In the genomic region with DNA sequence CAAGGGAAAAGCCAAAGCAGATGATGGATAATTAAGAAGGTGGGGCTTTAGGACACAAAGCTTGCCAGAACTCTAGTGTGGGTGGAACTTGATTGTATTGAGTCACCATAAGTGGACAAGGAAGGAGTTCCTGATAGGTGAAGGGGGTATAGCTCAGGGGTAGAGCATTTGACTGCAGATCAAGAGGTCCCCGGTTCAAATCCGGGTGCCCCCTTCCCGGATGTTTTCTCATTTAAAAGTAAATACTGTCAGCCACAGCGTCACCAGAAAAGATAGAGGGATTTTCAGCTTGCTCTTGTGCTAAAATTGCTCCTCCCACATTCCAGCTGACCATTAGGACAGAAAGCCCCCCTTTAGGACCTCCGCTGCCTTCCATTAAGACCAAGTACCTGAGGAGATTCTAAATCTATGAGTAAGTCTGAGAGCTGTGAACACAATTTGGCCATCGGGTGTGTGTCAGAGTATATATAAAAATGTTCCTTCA, we compare ENCODE assay signal across 10 cellular contexts. TPM values are rescaled to one million over a fixed set of nuclear protein-coding genes. Genes with fewer than 3 reads are reported as not detected.
A peak's percentile ranks its signal among the peaks of the same experiment; 100 is the strongest.
DNase-seq lines count a peak whose midpoint lies in the region; ATAC-seq, FAIRE-seq and TF ChIP-seq lines count a peak whose summit lies in the region.
"Had no signal": no experiment of that assay in that cellular context is flagged by ENCODE, and none has a peak within 500 bp of the region (broad histone marks: within the 10 kb centered on the region; RNA-seq: fewer than 3 reads in every experiment).

No MANE protein-coding gene starts in this region.

- H3K4me3 Mint-ChIP-seq in T-helper 17 cell = no peak overlapping the region

- DNase-seq in NCI-H510A treated with DMSO at 0.1 percent for 48 hours (lab: John Stamatoyannopoulos, UW) (peak; percentile 43), NCI-H510A (lab: John Stamatoyannopoulos, UW) (no peak), NCI-H2196 treated with DMSO at 0.1 percent for 48 hours (lab: John Stamatoyannopoulos, UW; ENCODE audit: unreplicated experiment) (peak; percentile 40), bronchial epithelial cell (ENCODE audit: low read depth) (peak; percentile 87), skeletal muscle cell (ENCODE audit: low read depth) (peak; percentile 63), T-helper 17 cell (no peak), KG1 (lab: John Stamatoyannopoulos, UW) (no peak)
- DNase-seq: NCI-H1417 treated with DMSO at 0.1 percent for 48 hours had no signal

- H3K27ac Mint-ChIP-seq in T-helper 17 cell = no peak overlapping the region

- FAIRE-seq in bronchial epithelial cell (lab: Jason Lieb, UNC) = no peak

- peaks cover 6% of the 10 kb centered on the region for H3K4me1 Mint-ChIP-seq in T-helper 17 cell

- H3K27me3 ChIP-seq in bronchial epithelial cell (ENCODE audit: control insufficient read depth, insufficient read depth, low read length) = no peaks in the 10 kb centered on the region
- H3K27me3 ChIP-seq: BLaER1 treated with 17β-estradiol and CSF1 and Interleukin-3, amounts not matched to agents 10 nM and 100 nM had no signal

- peaks cover 2% of the 10 kb centered on the region for H3K36me3 ChIP-seq in bronchial epithelial cell (ENCODE audit: control insufficient read depth, insufficient read depth, low read length)

- no peaks in the 10 kb centered on the region for H3K9me3 ChIP-seq in T-helper 17 cell (ENCODE audit: control insufficient read depth, low read length, poor library complexity, severe bottlenecking)
- H3K9me3 ChIP-seq: BLaER1 treated with 17β-estradiol and CSF1 and Interleukin-3, amounts not matched to agents 10 nM and 100 nM had no signal

- ATAC-seq in T-helper 17 cell (no peak), GM18861 (IDR thresholded peaks at IDR 0.05; ENCODE audit: unreplicated experiment) (no peak)

- peaks cover 3% of the 10 kb centered on the region for H3K36me3 Mint-ChIP-seq in T-helper 17 cell (ENCODE audit: low read depth)

- no peaks in the 10 kb centered on the region for H3K27me3 Mint-ChIP-seq in T-helper 17 cell

- H3K4me3 ChIP-seq in bronchial epithelial cell (ENCODE audit: low read depth, low read length) (no peak overlapping the region), skeletal muscle cell (ENCODE audit: low read depth, low read length) (no peak overlapping the region)
- H3K4me3 ChIP-seq: BLaER1 treated with 17β-estradiol and CSF1 and Interleukin-3, amounts not matched to agents 10 nM and 100 nM had no signal

- TF ChIP-seq CTCF in bronchial epithelial cell (IDR thresholded peaks at IDR 0.05; ENCODE audit: insufficient read depth, low read length, severe bottlenecking) = no peak

RNA-seq across cellular contexts. Expression of a gene that starts 36.6 kb away (rescaled TPM):
- total RNA-seq in bronchial epithelial cell = 8.7 and 14.0 TPM in 2 replicates
- 10 to 100 TPM; 27.0 to 30.7 TPM for total RNA-seq in T-helper 17 cell

Comparison
In these comparisons a context has a peak if more than half of its experiments do, and no peak if none do; other contexts are left out.
1. DNase-seq: peak in NCI-H510A treated with DMSO at 0.1 percent for 48 hours (single experiment), NCI-H2196 treated with DMSO at 0.1 percent for 48 hours (single experiment), bronchial epithelial cell (single experiment) and skeletal muscle cell (single experiment); none in NCI-H510A (single experiment), T-helper 17 cell (0 of 3) and KG1 (single experiment).